In genomic region chr12:58302487-58303011, GRCh38 we compare ENCODE assay signal across 10 cellular contexts.
A peak's percentile ranks its signal among the peaks of the same experiment; 100 is the strongest.
DNase-seq lines count a peak whose midpoint lies in the region; ATAC-seq lines count a peak whose summit lies in the region.
"Had no signal": no experiment of that assay in that cellular context is flagged by ENCODE, and none has a peak within 500 bp of the region (broad histone marks: within the 10 kb centered on the region; RNA-seq: fewer than 3 reads in every experiment).

No MANE protein-coding gene starts in this region.

- POLR2A ChIA-PET in CD8-positive, alpha-beta memory T cell (lab: Charles Lee), result no interaction called here

- no peak overlapping the region for H3K27ac Mint-ChIP-seq in CD8-positive, alpha-beta memory T cell
- H3K27ac Mint-ChIP-seq: CD4-positive, alpha-beta memory T cell had no signal

- H3K4me3 ChIP-seq in adipocyte (ENCODE audit: low read length), result no peak overlapping the region
- H3K4me3 ChIP-seq in CD8-positive, alpha-beta memory T cell (ENCODE audit: low read length), result no peak overlapping the region

- no peak for ATAC-seq in HG03159 (IDR thresholded peaks at IDR 0.05; ENCODE audit: unreplicated experiment)

- CTCF ChIA-PET in CD8-positive, alpha-beta memory T cell (lab: Charles Lee), result no interaction called here

- H3K4me3 Mint-ChIP-seq in CD8-positive, alpha-beta memory T cell, result no peak overlapping the region
- H3K4me3 Mint-ChIP-seq: CD4-positive, alpha-beta memory T cell had no signal

- no peaks in the 10 kb centered on the region for H3K27me3 ChIP-seq in adipocyte (replicated peaks; ENCODE audit: control insufficient read depth, insufficient read depth, low read length)
- no peaks in the 10 kb centered on the region for H3K27me3 ChIP-seq in CD8-positive, alpha-beta memory T cell (ENCODE audit: insufficient read depth, low read length, poor library complexity, severe bottlenecking)

- peaks cover 0 to 3% (median 0%) of the 10 kb centered on the region in 5 donors for H3K9me3 Mint-ChIP-seq in CD8-positive, alpha-beta memory T cell

- H3K4me1 ChIP-seq in adipocyte (ENCODE audit: control insufficient read depth, insufficient read depth, low read length), result no peaks in the 10 kb centered on the region
- no peaks in the 10 kb centered on the region for H3K4me1 ChIP-seq in CD8-positive, alpha-beta memory T cell (ENCODE audit: insufficient read depth, low read length)

- H3K27me3 Mint-ChIP-seq in CD8-positive, alpha-beta memory T cell, result peaks cover 0 to 10% of the 10 kb centered on the region in 2 donors

- no peaks in the 10 kb centered on the region for H3K4me1 Mint-ChIP-seq in CD8-positive, alpha-beta memory T cell
- H3K4me1 Mint-ChIP-seq: CD4-positive, alpha-beta memory T cell had no signal

- in situ Hi-C loops in KBM-7 (cut with MboI; ENCODE audit: low pct_unique_long_range_greater_than_20kb, low sequenced_read_pairs), result no loop called here

- no peak overlapping the region for H3K9ac ChIP-seq in adipocyte (ENCODE audit: low read length)

- peaks cover 6% of the 10 kb centered on the region for H3K9me3 ChIP-seq in adipocyte (ENCODE audit: control insufficient read depth, low read length)
- no peaks in the 10 kb centered on the region for H3K9me3 ChIP-seq in CD8-positive, alpha-beta memory T cell (ENCODE audit: low read length)

- DNase-seq in DMS53 treated with DMSO at 0.1 percent for 48 hours (lab: John Stamatoyannopoulos, UW; ENCODE audit: unreplicated experiment) (peak; percentile 35), NCI-H2029 (lab: John Stamatoyannopoulos, UW) (peak; percentile 67), adipocyte (ENCODE audit: low read depth) (peak; percentile 7), mucosa of gallbladder (ENCODE audit: low spot score) (peak; percentile 78), KBM-7 (no peak)
- no peak for DNase-seq in stimulated activated CD4-positive, alpha-beta T cell treated with anti-CD3 and anti-CD28 coated beads, Interleukin-15, amount 100 ng/mL, for 24 hours
- DNase-seq in CD8-positive, alpha-beta memory T cell, result no peak
- DNase-seq: CD4-positive, alpha-beta memory T cell; effector CD8-positive, alpha-beta T cell had no signal

- H3K36me3 Mint-ChIP-seq in CD8-positive, alpha-beta memory T cell, result no peaks in the 10 kb centered on the region
- H3K36me3 Mint-ChIP-seq: CD4-positive, alpha-beta memory T cell had no signal

- H3K36me3 ChIP-seq in adipocyte (ENCODE audit: control insufficient read depth, insufficient read depth, low read length, severe bottlenecking), result no peaks in the 10 kb centered on the region
- H3K36me3 ChIP-seq in CD8-positive, alpha-beta memory T cell (ENCODE audit: insufficient read depth, low read length), result no peaks in the 10 kb centered on the region

- no peak overlapping the region for H3K27ac ChIP-seq in CD8-positive, alpha-beta memory T cell (ENCODE audit: low read depth, low read length)

Comparison
In these comparisons a context has a peak if more than half of its experiments do, and no peak if none do; other contexts are left out.
1. DNase-seq: peak in DMS53 treated with DMSO at 0.1 percent for 48 hours (single experiment), NCI-H2029 (single experiment), adipocyte (single experiment) and mucosa of gallbladder (single experiment); none in KBM-7 (single experiment), stimulated activated CD4-positive, alpha-beta T cell treated with anti-CD3 and anti-CD28 coated beads, Interleukin-15, amount 100 ng/mL, for 24 hours (single experiment) and CD8-positive, alpha-beta memory T cell (0 of 5).